Comparison of ENCODE assay signal across 8 cellular contexts in the genomic region with DNA sequence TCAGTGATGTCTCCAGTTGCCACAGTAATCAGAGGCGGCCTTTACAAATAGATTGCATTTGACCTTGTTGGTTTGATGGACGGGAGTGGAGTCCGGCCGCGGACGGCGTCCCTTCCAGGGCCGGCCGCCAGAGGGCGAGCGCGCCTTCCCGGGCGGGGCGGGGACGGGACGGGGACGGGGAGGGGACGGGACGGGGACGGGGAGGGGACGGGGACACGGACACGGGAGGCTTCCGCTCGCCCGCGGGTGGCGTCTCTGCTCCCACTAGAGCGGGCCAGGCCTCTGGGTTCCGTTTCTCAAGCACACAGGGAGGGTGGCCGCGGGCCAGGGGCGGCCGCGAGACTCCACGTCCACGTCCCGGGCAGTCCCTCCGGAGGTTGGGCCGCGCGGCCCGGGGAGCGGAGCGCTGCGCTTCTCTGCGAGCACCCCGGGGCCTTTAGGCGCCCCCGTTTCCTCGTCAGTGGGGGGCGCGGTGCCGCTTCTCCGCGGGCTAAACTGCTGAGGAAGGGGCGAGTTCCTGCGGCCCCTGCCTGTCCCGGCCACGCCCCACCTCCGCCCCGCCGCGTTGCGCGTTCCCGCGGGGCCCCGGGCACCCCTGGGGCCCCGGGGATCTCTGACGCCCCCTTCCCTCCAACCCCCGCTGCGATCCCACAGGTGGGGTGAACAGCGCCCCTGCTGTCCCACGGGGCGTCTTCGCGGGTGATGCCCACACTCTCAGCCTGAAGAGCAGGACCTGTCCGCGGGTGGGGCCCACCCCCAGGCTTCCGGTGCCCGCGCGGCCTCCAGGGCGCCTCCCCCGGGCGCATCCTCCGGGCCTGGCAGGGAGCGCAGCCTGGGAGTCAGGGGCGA.
DNase-seq lines count a peak whose midpoint lies in the region; ATAC-seq, FAIRE-seq and TF ChIP-seq lines count a peak whose summit lies in the region.

No MANE protein-coding gene starts in this region.

- intact Hi-C loops in HepG2 (cut with micrococcal nuclease; ENCODE audit: unreplicated experiment), result loop anchor here (5.0 kb wide), 1 partner anchor 133 kb away; no protein-coding TSS in a partner anchor

- no peak for TF ChIP-seq RAD21 in HepG2 (CRISPR knock-in tag; IDR thresholded peaks at IDR 0.05)

- TF ChIP-seq POLR2A in HepG2 (IDR thresholded peaks at IDR 0.05; ENCODE audit: insufficient read depth in 1 of 2, low read depth in 2 of 2, low read length in 2 of 2), result no peak

- peaks cover 2 to 34% of the 10 kb centered on the region in 2 experiments; a peak in 4 of 5 replicates for H3K27me3 ChIP-seq in HepG2 (ENCODE audit: control insufficient read depth in 1 of 2, insufficient read depth in 2 of 2, low read length in 2 of 2)

- no peaks in the 10 kb centered on the region for H3K4me1 ChIP-seq in HepG2 (ENCODE audit: insufficient read depth, low read length)

- no peak overlapping the region for H2AFZ ChIP-seq in HepG2 (ENCODE audit: low read length)

- POLR2A ChIA-PET in HepG2 (lab: Yijun Ruan, JAX), result no interaction called here

- no CpG with 5 or more reads among the region's 91 CpGs for WGBS in HepG2 (ENCODE audit: low lambda C conversion rate)

- no peak overlapping the region for H3K27ac ChIP-seq in HepG2 (ENCODE audit: extremely low read length, insufficient read depth, low read length)

- H3K4me3 ChIP-seq in choroid plexus epithelial cell (ENCODE audit: low read depth, low read length), result peak overlapping the region; percentile 61
- H3K4me3 ChIP-seq in HepG2 (replicated peaks in 1 of 3; ENCODE audit: insufficient read depth in 1 of 3, low read depth in 2 of 3, low read length in 3 of 3), result peak overlapping the region; percentile 58 to 73 (median 64)

- no peak for FAIRE-seq in HepG2 (lab: Jason Lieb, UNC)

- no peaks in the 10 kb centered on the region for H3K36me3 ChIP-seq in HepG2 (replicated peaks in 1 of 2; ENCODE audit: control insufficient read depth in 1 of 2, insufficient read depth in 2 of 2, low read length in 2 of 2)

- TF ChIP-seq CTCF in choroid plexus epithelial cell (conservative IDR thresholded peaks at IDR 0.05; ENCODE audit: low read depth, low read length), result peak; percentile 64
- peak; percentile 73 for TF ChIP-seq CTCF in HepG2 (CRISPR knock-in tag; IDR thresholded peaks at IDR 0.05)

- TF ChIP-seq EP300 in HepG2 (IDR thresholded peaks at IDR 0.05; ENCODE audit: low read depth in 2 of 2, low read length in 2 of 2) (no peak), HepG2 (CRISPR knock-in tag; IDR thresholded peaks at IDR 0.05; ENCODE audit: borderline replicate concordance) (no peak)

- ATAC-seq in HG03442 (IDR thresholded peaks at IDR 0.05; ENCODE audit: unreplicated experiment), result peak; percentile 56
- ATAC-seq in HepG2, result peak; percentile 85

- DNase-seq in NCI-H1694 treated with DMSO at 0.1 percent for 48 hours (lab: John Stamatoyannopoulos, UW), result peak; percentile 0
- DNase-seq in NCI-H1694 (lab: John Stamatoyannopoulos, UW), result no peak
- DNase-seq in activated CD4-positive, alpha-beta T cell treated with anti-CD3 and anti-CD28 coated beads for 24 hours (ENCODE audit: low read depth in 2 of 2), result peak; percentile 54 to 58
- peak; percentile 49 for DNase-seq in choroid plexus epithelial cell (ENCODE audit: low read depth)
- DNase-seq in HepG2 (ENCODE audit: low spot score), result peak; percentile 34
- DNase-seq in stimulated activated CD4-positive, alpha-beta T cell treated with anti-CD3 and anti-CD28 coated beads, Interleukin-4, amount 100 ng/mL, for 4 hours, result peak; percentile 64 to 74
- no peak for DNase-seq in NCI-H1092 treated with DMSO at 0.1 percent for 48 hours (lab: John Stamatoyannopoulos, UW)

- H3K9me3 ChIP-seq in HepG2 (ENCODE audit: low read length), result no peaks in the 10 kb centered on the region

- no TSS peak for BruUV-seq in HepG2 (replicated peaks; lab: Mats Ljungman, UMichigan)

- peak overlapping the region; percentile 46; the same call in 1 of the 2 replicates for H3K9ac ChIP-seq in HepG2 (ENCODE audit: insufficient read depth, low read depth, low read length)

- CTCF ChIA-PET in HepG2 (lab: Yijun Ruan, JAX; ENCODE audit: low intra/inter-chr PET ratio, low total read pairs), result no interaction called here

- peak overlapping the region; percentile 66 for H3K4me2 ChIP-seq in HepG2 (ENCODE audit: low read depth, low read length)

- in situ Hi-C loops in HepG2 (cut with HindIII; ENCODE audit: extremely low pct_ligation_motif_present, low pct_unique_long_range_greater_than_20kb), result no loop called here

- H3K79me2 ChIP-seq in HepG2 (ENCODE audit: insufficient read depth, low read length), result no peaks in the 10 kb centered on the region

- 0 out of 2 replicates have a peak, but pooled peaks cover 2% of the 10 kb centered on the region for H4K20me1 ChIP-seq in HepG2 (ENCODE audit: insufficient read depth, low read length)

TF ChIP-seq in HepG2, 621 proteins besides CTCF, POLR2A, EP300 and RAD21 (continues in another document):
- no peak for TF ChIP-seq MXD4 (CRISPR knock-in tag; IDR thresholded peaks at IDR 0.05)
- TF ChIP-seq PATZ1 (CRISPR knock-in tag; IDR thresholded peaks at IDR 0.05), result peak; percentile 43; the same call in 1 of the 2 replicates
- peak; percentile 74 for TF ChIP-seq HNRNPK (IDR thresholded peaks at IDR 0.05; ENCODE audit: low read depth, low read length, poor library complexity, severe bottlenecking)
- peak; percentile 92 for TF ChIP-seq ZNF777 (CRISPR knock-in tag; IDR thresholded peaks at IDR 0.05)
- TF ChIP-seq ARID3A (IDR thresholded peaks at IDR 0.05; ENCODE audit: low read depth, low read length), result 0 out of 2 replicates have a peak, but pooled peaks have one; percentile 50
- TF ChIP-seq KDM2A (CRISPR knock-in tag; IDR thresholded peaks at IDR 0.05; ENCODE audit: borderline replicate concordance, low read depth), result peak; percentile 49; the same call in 1 of the 2 replicates
- 0 out of 2 replicates have a peak, but pooled peaks have one; percentile 15 for TF ChIP-seq ZFY (CRISPR knock-in tag; IDR thresholded peaks at IDR 0.05)
- TF ChIP-seq HNRNPL (IDR thresholded peaks at IDR 0.05; ENCODE audit: low read depth, low read length), result 0 out of 2 replicates have a peak, but pooled peaks have one; percentile 27
- TF ChIP-seq HMGXB4 (CRISPR knock-in tag; IDR thresholded peaks at IDR 0.05; ENCODE audit: borderline replicate concordance in 1 of 2, low read depth in 1 of 2), result peak; percentile 23 to 43; a peak in 1 of 4 replicates
- TF ChIP-seq ZBTB33 (CRISPR knock-in tag; IDR thresholded peaks at IDR 0.05), result peak; percentile 74; the same call in 1 of the 2 replicates
- TF ChIP-seq GTF2F1 (IDR thresholded peaks at IDR 0.05; ENCODE audit: low read length), result no peak

Comparison
In these comparisons a context has a peak if more than half of its experiments do, and no peak if none do; other contexts are left out.
1. DNase-seq: peak in NCI-H1694 treated with DMSO at 0.1 percent for 48 hours (single experiment), activated CD4-positive, alpha-beta T cell treated with anti-CD3 and anti-CD28 coated beads for 24 hours (2 of 2), choroid plexus epithelial cell (single experiment), HepG2 (single experiment) and stimulated activated CD4-positive, alpha-beta T cell treated with anti-CD3 and anti-CD28 coated beads, Interleukin-4, amount 100 ng/mL, for 4 hours (2 of 2); none in NCI-H1694 (single experiment) and NCI-H1092 treated with DMSO at 0.1 percent for 48 hours (single experiment).